8 cellular contexts compared by ENCODE assay signal in the genomic region with DNA sequence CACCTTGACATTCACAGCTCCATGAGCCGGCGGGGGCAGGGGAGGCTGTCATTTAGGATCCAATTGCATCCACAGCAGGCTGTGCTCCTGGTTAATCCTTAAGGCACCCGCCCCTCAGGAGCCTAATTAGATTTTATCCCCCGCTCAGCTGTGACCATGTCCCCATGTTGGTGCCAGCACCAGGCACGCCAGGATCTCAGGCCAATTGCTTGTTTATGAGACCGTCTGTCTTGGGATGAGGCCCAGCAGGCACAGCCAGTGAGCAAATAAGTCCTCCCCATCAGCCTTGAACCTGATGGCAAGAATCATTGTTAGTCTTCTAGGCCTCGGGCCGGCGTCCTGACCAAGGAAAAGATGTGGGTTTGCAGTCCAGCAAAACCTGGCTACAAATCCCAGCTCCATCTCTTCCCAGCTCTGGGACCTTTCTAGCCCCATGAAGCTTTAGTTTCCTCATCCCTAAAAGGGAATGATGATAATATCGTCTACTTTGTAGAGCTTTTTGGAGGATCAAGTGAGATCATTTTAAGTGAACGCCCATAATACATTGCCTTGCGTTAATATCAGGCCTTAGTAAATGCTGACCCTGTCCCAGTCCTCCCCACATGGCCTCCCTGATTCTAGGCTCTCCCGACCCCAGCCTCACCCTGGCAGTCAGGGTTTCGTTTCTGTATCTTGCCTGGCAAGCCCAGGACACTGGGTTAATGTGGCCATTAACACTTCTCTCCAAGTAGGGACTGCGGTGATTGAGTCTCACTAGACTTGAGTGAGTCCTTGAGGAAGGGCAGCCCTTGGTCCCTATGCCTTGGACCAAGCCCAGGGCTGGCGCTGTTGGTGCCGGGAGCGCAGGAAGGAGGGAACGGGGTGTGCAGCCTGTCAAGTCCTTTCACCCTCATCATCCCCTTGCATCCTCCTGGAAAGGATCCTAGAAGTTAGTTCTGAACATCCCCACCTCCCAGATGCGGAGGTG. TPM values are rescaled to one million over a fixed set of nuclear protein-coding genes. Genes with fewer than 3 reads are reported as not detected.
A peak's percentile ranks its signal among the peaks of the same experiment; 100 is the strongest.
DNase-seq lines count a peak whose midpoint lies in the region; ATAC-seq and TF ChIP-seq lines count a peak whose summit lies in the region.
"Had no signal": no experiment of that assay in that cellular context is flagged by ENCODE, and none has a peak within 500 bp of the region (broad histone marks: within the 10 kb centered on the region; RNA-seq: fewer than 3 reads in every experiment).

No MANE protein-coding gene starts in this region.

- DNase-seq in NCI-H82 (lab: John Stamatoyannopoulos, UW): peak; percentile 98
- peak; percentile 46 to 52 for DNase-seq in uterus
- DNase-seq in upper lobe of right lung: no peak
- DNase-seq in GDM1 (lab: John Stamatoyannopoulos, UW): no peak

- TF ChIP-seq CTCF in uterus (IDR thresholded peaks at IDR 0.05): no peak
- TF ChIP-seq CTCF in upper lobe of right lung (IDR thresholded peaks at IDR 0.05): no peak

- no peaks in the 10 kb centered on the region for H3K27me3 ChIP-seq in esophagus (ENCODE audit: control insufficient read depth in 1 of 2, insufficient read depth in 2 of 2, low read length in 2 of 2)
- H3K27me3 ChIP-seq in muscle layer of duodenum (ENCODE audit: low read depth, low read length): no peaks in the 10 kb centered on the region
- no peaks in the 10 kb centered on the region for H3K27me3 ChIP-seq in uterus
- H3K27me3 ChIP-seq in upper lobe of right lung: no peaks in the 10 kb centered on the region

- WGBS in esophagus, 2 donors: 61 to 66% methylated on average over 20 of the region's 20 CpGs

- ATAC-seq in upper lobe of right lung (no peak), HG02852 (IDR thresholded peaks at IDR 0.05; ENCODE audit: unreplicated experiment) (no peak)

- no peak overlapping the region for H3K4me3 ChIP-seq in esophagus (ENCODE audit: low read depth in 1 of 2, low read length in 2 of 2)
- peak overlapping the region in 1 of 2 donors; percentile 12 for H3K4me3 ChIP-seq in muscle layer of duodenum (ENCODE audit: low read depth in 1 of 2, low read length in 2 of 2)
- no peak overlapping the region for H3K4me3 ChIP-seq in uterus
- H3K4me3 ChIP-seq in upper lobe of right lung: no peak overlapping the region
- H3K4me3 ChIP-seq: SK-N-MC had no signal

- H3K27ac ChIP-seq in esophagus (ENCODE audit: low read depth in 2 of 2, low read length in 1 of 2) (peak overlapping the region; percentile 66 to 70), muscle layer of duodenum (ENCODE audit: low read length) (peak overlapping the region; percentile 70), uterus (peak overlapping the region; percentile 81 to 84), upper lobe of right lung (no peak overlapping the region)
- H3K27ac ChIP-seq: SK-N-MC had no signal

- H3K4me1 ChIP-seq in esophagus (ENCODE audit: control insufficient read depth in 2 of 2, insufficient read depth in 2 of 2, low read length in 1 of 2) (peaks cover 3 to 9% of the 10 kb centered on the region in 2 donors), muscle layer of duodenum (ENCODE audit: control insufficient read depth in 1 of 2, insufficient read depth in 2 of 2, low read length in 2 of 2) (peaks cover 11 to 21% of the 10 kb centered on the region in 2 donors), uterus (no peaks in the 10 kb centered on the region), upper lobe of right lung (no peaks in the 10 kb centered on the region)

- intact Hi-C loops in uterus (cut with DNase I; ENCODE audit: low total_unique reads) (loop anchor here (5.0 kb wide), 1 partner anchor 166 kb away; the partner anchor contains the start of gene TSPAN18), upper lobe of right lung (cut with DNase I) (loop anchor here (5.0 kb wide), 1 partner anchor 166 kb away; the partner anchor contains the start of gene TSPAN18)

- H3K36me3 ChIP-seq in esophagus (ENCODE audit: control insufficient read depth in 2 of 2, insufficient read depth in 2 of 2, low read length in 1 of 2) (no peaks in the 10 kb centered on the region), muscle layer of duodenum (ENCODE audit: control insufficient read depth in 1 of 2, insufficient read depth in 2 of 2, low read length in 2 of 2) (no peaks in the 10 kb centered on the region), uterus (no peaks in the 10 kb centered on the region), upper lobe of right lung (no peaks in the 10 kb centered on the region)

- no peaks in the 10 kb centered on the region for H3K9me3 ChIP-seq in esophagus (ENCODE audit: control insufficient read depth in 2 of 2, insufficient read depth in 1 of 2, low read depth in 1 of 2, low read length in 1 of 2)
- H3K9me3 ChIP-seq in muscle layer of duodenum (ENCODE audit: control insufficient read depth in 1 of 2, low read length in 2 of 2): no peaks in the 10 kb centered on the region
- no peaks in the 10 kb centered on the region for H3K9me3 ChIP-seq in uterus
- no peaks in the 10 kb centered on the region for H3K9me3 ChIP-seq in upper lobe of right lung

- no peak for TF ChIP-seq POLR2A in uterus (IDR thresholded peaks at IDR 0.05)

RNA-seq across cellular contexts. Expression of gene TP53I11, which starts 57.1 kb away (rescaled TPM):
- polyA plus RNA-seq in esophagus: 10 to 100 TPM; 10.3 to 37.2 TPM
- total RNA-seq in uterus: 10 to 100 TPM in 3 of 4 donors, 1 to 10 TPM in 1; 3.8 to 53.9 (median 17.5) TPM
- 110 TPM for total RNA-seq in upper lobe of right lung

Comparison
In these comparisons a context has a peak if more than half of its experiments do, and no peak if none do; other contexts are left out.
1. DNase-seq: peak in NCI-H82 (single experiment) and uterus (2 of 2); none in upper lobe of right lung (single experiment) and GDM1 (single experiment).